ENCODE assay signal across 8 cellular contexts in the genomic region with DNA sequence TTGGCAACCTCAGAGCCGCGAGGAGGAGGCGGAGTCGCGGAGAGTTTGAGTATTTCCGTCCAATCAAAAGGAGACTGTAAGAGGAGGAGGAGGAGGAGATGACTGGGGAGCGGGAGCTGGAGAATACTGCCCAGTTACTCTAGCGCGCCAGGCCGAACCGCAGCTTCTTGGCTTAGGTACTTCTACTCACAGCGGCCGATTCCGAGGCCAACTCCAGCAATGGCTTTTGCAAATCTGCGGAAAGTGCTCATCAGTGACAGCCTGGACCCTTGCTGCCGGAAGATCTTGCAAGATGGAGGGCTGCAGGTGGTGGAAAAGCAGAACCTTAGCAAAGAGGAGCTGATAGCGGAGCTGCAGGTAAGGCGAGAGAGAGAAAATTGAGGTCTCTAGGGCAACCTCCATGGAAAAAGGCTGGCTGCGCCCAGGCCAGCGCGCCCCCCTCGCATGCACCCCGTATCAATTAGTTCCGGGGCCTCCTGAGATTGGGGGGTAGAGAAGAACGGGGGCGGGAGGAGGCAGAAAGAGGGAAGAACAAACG. TPM values are rescaled to one million over a fixed set of nuclear protein-coding genes. Genes with fewer than 3 reads are reported as not detected.
DNase-seq lines count a peak whose midpoint lies in the region; FAIRE-seq and TF ChIP-seq lines count a peak whose summit lies in the region.

TSS of gene PHGDH (plus strand) at position 131 of the 538 bp plus-strand sequence. CDS start at position 220, 89 bp downstream.

- H3K4me1 ChIP-seq in BLaER1 (peaks cover 39% of the 10 kb centered on the region), neutrophil (ENCODE audit: control insufficient read depth in 1 of 2, insufficient read depth in 1 of 2, low read depth in 1 of 2, low read length in 1 of 2) (peaks cover 11 to 15% of the 10 kb centered on the region in 2 experiments), thyroid gland (peaks cover 12 to 18% of the 10 kb centered on the region in 2 donors)

- H3K27ac ChIP-seq in BLaER1: peak within 1 kb of the TSS; percentile 96
- no peak within 1 kb of the TSS for H3K27ac ChIP-seq in neutrophil
- peak within 1 kb of the TSS; percentile 1 to 70 (median 53) for H3K27ac ChIP-seq in thyroid gland

- no peak for TF ChIP-seq CTCF in neutrophil (IDR thresholded peaks at IDR 0.05)
- TF ChIP-seq CTCF in thyroid gland (IDR thresholded peaks at IDR 0.05): no peak

- TF ChIP-seq POLR2A in GM19193 (IDR thresholded peaks at IDR 0.05; ENCODE audit: extremely low read depth, insufficient read depth, insufficient read length): peak; percentile 46
- TF ChIP-seq POLR2A in thyroid gland (IDR thresholded peaks at IDR 0.05): peak in 1 of 2 donors; percentile 73

- peak within 1 kb of the TSS; percentile 95 for H3K9ac ChIP-seq in BLaER1

- H3K4me3 ChIP-seq in BLaER1 (peak within 1 kb of the TSS; percentile 89), neutrophil (ENCODE audit: low read depth in 1 of 2, low read length in 1 of 2) (peak within 1 kb of the TSS; percentile 40 to 43), thyroid gland (replicated peaks in 1 of 3) (peak within 1 kb of the TSS; percentile 49 to 89 (median 56))

- H3K9me3 ChIP-seq in BLaER1: no peaks in the 10 kb centered on the region
- no peaks in the 10 kb centered on the region for H3K9me3 ChIP-seq in neutrophil
- no peaks in the 10 kb centered on the region for H3K9me3 ChIP-seq in thyroid gland

- 1 to 2% methylated on average over 25 to 27 of the region's 27 CpGs for WGBS in thyroid gland, 2 donors

- H4K20me1 ChIP-seq in BLaER1: peaks cover 35% of the 10 kb centered on the region

- H3K36me3 ChIP-seq in BLaER1 (peaks cover 9% of the 10 kb centered on the region; the same call in 1 of the 2 replicates), neutrophil (no peaks in the 10 kb centered on the region), thyroid gland (no peaks in the 10 kb centered on the region)

- H3K27me3 ChIP-seq in BLaER1 (no peaks in the 10 kb centered on the region), neutrophil (peaks cover 54% of the 10 kb centered on the region), thyroid gland (no peaks in the 10 kb centered on the region)

- H3K4me2 ChIP-seq in BLaER1: peak within 1 kb of the TSS; percentile 90

- peak; percentile 40 for DNase-seq in HT-29 (ENCODE audit: low spot score)
- DNase-seq in NOMO-1 treated with dmso at 0.1 percent for 144 hours (lab: John Stamatoyannopoulos, UW; ENCODE audit: unreplicated experiment): peak; percentile 74
- DNase-seq in activated naive CD4-positive, alpha-beta T cell treated with Interleukin-2 at 50 U/mL for 16 hours: peak; percentile 31
- DNase-seq in frontal cortex (ENCODE audit: low spot score in 2 of 2): peak; percentile 67 to 71
- DNase-seq in thyroid gland: peak; percentile 77 to 80

- no peak for FAIRE-seq in frontal cortex (lab: Jason Lieb, UNC)

- intact Hi-C loops in thyroid gland (cut with DNase I): no loop called here

RNA-seq across cellular contexts. Expression of gene PHGDH, which starts in this region (rescaled TPM):
- total RNA-seq in HT-29 (2014; rRNA removed; shearing (Covaris generic)): 59.1 and 60.3 TPM in 2 replicates
- total RNA-seq in frontal cortex (13.0 TPM), thyroid gland (100 to 1,000 TPM in 2 of 4 donors, 10 to 100 TPM in 2; 36.0 to 308 (median 102) TPM)
